8 cellular contexts compared by ENCODE assay signal in the genomic region with DNA sequence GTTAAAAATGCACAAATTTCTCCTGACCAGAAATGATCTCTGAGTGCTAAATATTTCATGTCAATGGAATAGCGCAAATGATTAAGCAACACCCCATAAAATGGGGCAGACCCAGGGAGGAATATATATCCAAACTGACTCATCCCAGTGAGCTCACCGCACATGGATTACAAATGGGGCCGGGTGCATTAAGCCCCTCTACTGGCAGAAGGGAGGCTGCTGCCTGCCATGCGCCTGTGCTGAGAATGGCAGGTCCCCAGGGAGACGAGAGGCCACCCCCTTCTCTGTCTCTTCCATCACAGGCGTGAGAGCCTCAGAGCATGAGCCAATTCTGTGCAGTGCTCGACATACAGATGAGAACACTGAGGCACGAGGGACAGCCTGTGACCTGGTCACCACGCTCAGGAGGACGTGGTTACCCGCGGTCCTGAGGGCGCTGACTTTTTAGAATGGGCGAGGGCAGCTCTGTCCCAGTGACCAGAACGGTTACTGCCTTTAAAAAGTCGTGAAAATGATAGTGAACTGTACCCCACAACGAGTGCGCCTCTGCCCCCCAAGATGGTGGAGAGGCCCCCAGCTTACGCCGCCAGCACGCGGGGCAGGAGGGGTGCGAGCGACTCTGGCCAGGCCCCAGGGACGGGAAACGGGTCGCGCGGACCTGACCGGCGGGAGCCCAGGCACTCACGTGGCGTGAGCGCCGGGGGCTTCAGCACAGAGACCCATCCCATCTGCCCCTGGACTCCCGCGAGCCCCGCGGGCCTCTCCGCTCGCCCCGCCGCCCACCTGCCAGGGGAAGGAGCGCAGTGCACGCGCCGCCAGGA.
DNase-seq lines count a peak whose midpoint lies in the region; ATAC-seq and TF ChIP-seq lines count a peak whose summit lies in the region.
"Not testable (repeated sequence)": the region's sequence is repeated elsewhere in the genome, so short reads cannot be mapped to it uniquely, and the experiment has no call there.

No MANE protein-coding gene starts in this region.

- H3K4me1 Mint-ChIP-seq in CD4-positive, CD25-positive, alpha-beta regulatory T cell = peaks cover 0 to 14% (median 11%) of the 10 kb centered on the region in 4 donors

- not testable (repeated sequence) for H3K9me3 Mint-ChIP-seq in CD4-positive, CD25-positive, alpha-beta regulatory T cell

- H3K27ac Mint-ChIP-seq in CD4-positive, CD25-positive, alpha-beta regulatory T cell = peak overlapping the region in 2 of 3 donors; percentile 69 to 97

- H3K9ac ChIP-seq in mucosa of stomach (ENCODE audit: low read length) = peak overlapping the region; percentile 61

- H3K27me3 ChIP-seq in CD4-positive, CD25-positive, alpha-beta regulatory T cell (ENCODE audit: control insufficient read depth, insufficient read depth, low read length); ascending aorta; mucosa of stomach (ENCODE audit: control insufficient read depth, insufficient read depth, low read length): not testable (repeated sequence)

- not testable (repeated sequence) for H3K36me3 ChIP-seq in CD4-positive, CD25-positive, alpha-beta regulatory T cell (ENCODE audit: control insufficient read depth, insufficient read depth, low read length); ascending aorta; mucosa of stomach (ENCODE audit: control insufficient read depth, insufficient read depth, low read length)

- H3K9me3 ChIP-seq in CD4-positive, CD25-positive, alpha-beta regulatory T cell (ENCODE audit: control insufficient read depth in 2 of 2, low read length in 2 of 2); ascending aorta; mucosa of stomach (ENCODE audit: control insufficient read depth, low read length): not testable (repeated sequence)

- not testable (repeated sequence) for H3K27me3 Mint-ChIP-seq in CD4-positive, CD25-positive, alpha-beta regulatory T cell

- H3K4me3 ChIP-seq in CD4-positive, CD25-positive, alpha-beta regulatory T cell (ENCODE audit: low read depth, low read length) = not testable (repeated sequence)
- peak overlapping the region; percentile 77 to 78 for H3K4me3 ChIP-seq in ascending aorta
- peak overlapping the region; percentile 19 for H3K4me3 ChIP-seq in mucosa of stomach (ENCODE audit: low read length)

- DNase-seq in CD4-positive, CD25-positive, alpha-beta regulatory T cell = not testable (repeated sequence)
- peak; percentile 24 for DNase-seq in GOT3 (lab: John Stamatoyannopoulos, UW)
- peak; percentile 79 for DNase-seq in LHCN-M2 (ENCODE audit: low read depth)
- DNase-seq in ascending aorta (ENCODE audit: low spot score in 2 of 2) = peak in 1 of 2 donors; percentile 69
- peak; percentile 33 for DNase-seq in fibroblast of the conjunctiva (ENCODE audit: low read depth)
- peak; percentile 5 to 6 for DNase-seq in stimulated activated CD4-positive, alpha-beta T cell treated with anti-CD3 and anti-CD28 coated beads, Interleukin-4, amount 100 ng/mL, for 4 hours

- not testable (repeated sequence) for H3K36me3 Mint-ChIP-seq in CD4-positive, CD25-positive, alpha-beta regulatory T cell

- H3K27ac ChIP-seq in CD4-positive, CD25-positive, alpha-beta regulatory T cell (ENCODE audit: insufficient read depth, low read length, poor library complexity, severe bottlenecking) = peak overlapping the region; percentile 84
- H3K27ac ChIP-seq in ascending aorta = peak overlapping the region; percentile 38 to 59

- H3K4me3 Mint-ChIP-seq in CD4-positive, CD25-positive, alpha-beta regulatory T cell = peak overlapping the region; percentile 93 to 98 (median 96)

- intact Hi-C loops in ascending aorta (cut with DNase I) = loop anchor here (10.0 kb wide), 3 partner anchors 170 to 300 kb away; partner anchors contain the start of genes CDK2AP2, NDUFS8, PITPNM1 and TBX10

- not testable (repeated sequence) for H3K4me1 ChIP-seq in CD4-positive, CD25-positive, alpha-beta regulatory T cell (ENCODE audit: control insufficient read depth, insufficient read depth, low read length, poor library complexity, severe bottlenecking); ascending aorta; mucosa of stomach (ENCODE audit: control insufficient read depth, insufficient read depth, low read length)

- ATAC-seq in CD4-positive, CD25-positive, alpha-beta regulatory T cell (ENCODE audit: low read depth in 2 of 2) = not testable (repeated sequence)
- ATAC-seq in SK-N-SH treated with all-trans-retinoic acid at 6 μM for 48 hours = 0 out of 3 replicates have a peak, but pooled peaks have one; percentile 15

- TF ChIP-seq CTCF in ascending aorta (IDR thresholded peaks at IDR 0.05) = not testable (repeated sequence)
